In the genomic region with DNA sequence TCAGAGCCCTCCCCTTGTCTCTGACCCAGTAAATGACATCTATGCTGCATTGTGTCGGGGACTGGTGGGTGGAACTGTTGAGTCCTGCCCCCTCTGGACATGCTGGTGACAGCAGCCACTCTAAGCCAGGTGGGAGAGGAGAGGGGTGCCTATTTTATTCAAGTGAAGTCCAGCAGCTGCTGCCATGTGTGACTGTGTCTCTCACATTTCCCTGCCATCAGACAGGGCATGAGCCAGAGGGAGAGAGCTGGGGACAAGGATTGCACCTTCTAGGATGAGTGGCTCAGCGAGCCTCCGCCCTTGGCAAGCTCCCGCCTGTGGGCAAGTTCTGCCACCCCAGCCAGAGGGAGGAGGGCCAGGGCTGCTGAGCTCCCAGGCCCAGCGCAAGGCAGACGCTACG, we compare ENCODE assay signal across 17 cellular contexts. TPM values are rescaled to one million over a fixed set of nuclear protein-coding genes. Genes with fewer than 3 reads are reported as not detected.
A peak's percentile ranks its signal among the peaks of the same experiment; 100 is the strongest.
DNase-seq lines count a peak whose midpoint lies in the region; ATAC-seq and TF ChIP-seq lines count a peak whose summit lies in the region.
"Had no signal": no experiment of that assay in that cellular context is flagged by ENCODE, and none has a peak within 500 bp of the region (broad histone marks: within the 10 kb centered on the region; RNA-seq: fewer than 3 reads in every experiment).

No MANE protein-coding gene starts in this region.

- no peak overlapping the region for H2AFZ ChIP-seq in H9 (ENCODE audit: low read length)

- no peak overlapping the region for H2AK5ac ChIP-seq in H9 (ENCODE audit: insufficient read length, low read length)

- H3K14ac ChIP-seq in H9 (ENCODE audit: insufficient read depth, low read length): no peak overlapping the region

- ATAC-seq in left lobe of liver (peak; percentile 46), omental fat pad (ENCODE audit: low FRiP score) (no peak)
- no peak for ATAC-seq in stimulated activated naive B cell treated with anti-CD40 and anti-IgM and Interleukin-4, amounts not matched to agents 10 μg/mL and 1 μg/mL and 100 μg/mL, for 72 hours (replicated peaks)
- ATAC-seq: activated T-helper 17 cell treated with anti-CD3 and anti-CD28 coated beads, Interleukin-2, amount 50 U/mL, for 72 hours had no signal

- H4K8ac ChIP-seq in H9 (replicated peaks; ENCODE audit: insufficient read length, low read depth, low read length): no peak overlapping the region

- H4K5ac ChIP-seq in H9 (ENCODE audit: insufficient read length, low read depth, low read length): no peak overlapping the region

- no peak overlapping the region for H2BK15ac ChIP-seq in H9 (ENCODE audit: low read depth, low read length)

- no peak for DNase-seq in H9
- DNase-seq in SHP77 (lab: John Stamatoyannopoulos, UW): peak; percentile 18 to 36
- DNase-seq in left lobe of liver (ENCODE audit: low spot score): peak; percentile 43
- DNase-seq in stimulated activated naive B cell treated with anti-CD40 and anti-IgM and Interleukin-4, amounts not matched to agents 10 μg/mL and 1 μg/mL and 100 μg/mL, for 72 hours: no peak
- no peak for DNase-seq in activated naive CD4-positive, alpha-beta T cell (lab: John Stamatoyannopoulos, UW)
- DNase-seq in omental fat pad (ENCODE audit: low spot score): no peak
- DNase-seq in SK-N-DZ (ENCODE audit: low spot score): no peak
- DNase-seq: activated CD4-positive, alpha-beta memory T cell treated with anti-CD3 and anti-CD28 coated beads for 36 hours; cerebellar nuclear complex; DMS153; mesenchymal stem cell; NCI-H187 treated with DMSO at 0.1 percent for 48 hours; stomach had no signal

- no peak overlapping the region for H2BK12ac ChIP-seq in H9 (ENCODE audit: insufficient read length, low read depth, low read length)

- no peak overlapping the region for H4K91ac ChIP-seq in H9 (ENCODE audit: insufficient read length, low read depth, low read length)

- H3K27me3 ChIP-seq in H9 (ENCODE audit: insufficient read depth, low read length): no peaks in the 10 kb centered on the region
- H3K27me3 ChIP-seq: gastrocnemius medialis, SJSA1, stomach had no signal

- no peaks in the 10 kb centered on the region for H3K36me3 Mint-ChIP-seq in H9 (ENCODE audit: insufficient read depth in 1 of 3, low read depth in 3 of 3)
- H3K36me3 Mint-ChIP-seq in stimulated activated naive B cell treated with anti-CD40 and anti-IgM and Interleukin-4, amounts not matched to agents 10 μg/mL and 1 μg/mL and 100 μg/mL, for 72 hours: peaks cover 0 to 1% of the 10 kb centered on the region in 2 donors
- H3K36me3 Mint-ChIP-seq: activated CD4-positive, alpha-beta memory T cell treated with anti-CD3 and anti-CD28 coated beads for 36 hours had no signal

- H3K4me1 Mint-ChIP-seq in H9: 0 out of 4 replicates have a peak, but pooled peaks cover 0 to 4% of the 10 kb centered on the region in 2 experiments
- H3K4me1 Mint-ChIP-seq in stimulated activated naive B cell treated with anti-CD40 and anti-IgM and Interleukin-4, amounts not matched to agents 10 μg/mL and 1 μg/mL and 100 μg/mL, for 72 hours: peaks cover 0 to 1% of the 10 kb centered on the region in 2 donors
- H3K4me1 Mint-ChIP-seq: activated T-helper 17 cell treated with anti-CD3 and anti-CD28 coated beads, Interleukin-2, amount 50 U/mL, for 72 hours had no signal

- H2BK5ac ChIP-seq in H9 (ENCODE audit: insufficient read length, low read length): no peak overlapping the region

- no peaks in the 10 kb centered on the region for H4K20me1 ChIP-seq in H9 (ENCODE audit: control insufficient read depth, insufficient read depth, insufficient read length)

- no peaks in the 10 kb centered on the region for H3K23me2 ChIP-seq in H9 (ENCODE audit: insufficient read length, low read depth, low read length, poor library complexity, severe bottlenecking)

- peak; percentile 46 for TF ChIP-seq CTCF in H9 (conservative IDR thresholded peaks at IDR 0.05)
- no peak for TF ChIP-seq CTCF in omental fat pad (IDR thresholded peaks at IDR 0.05)

- no peaks in the 10 kb centered on the region for H3K79me2 ChIP-seq in H9 (ENCODE audit: insufficient read depth, low read length)

- no peaks in the 10 kb centered on the region for H3K27me3 Mint-ChIP-seq in H9 (ENCODE audit: low read depth)
- H3K27me3 Mint-ChIP-seq in stimulated activated naive B cell treated with anti-CD40 and anti-IgM and Interleukin-4, amounts not matched to agents 10 μg/mL and 1 μg/mL and 100 μg/mL, for 72 hours: peaks cover 4 to 17% of the 10 kb centered on the region in 2 donors

- no peaks in the 10 kb centered on the region for H3K4me1 ChIP-seq in H9 (ENCODE audit: insufficient read depth, low read length)
- H3K4me1 ChIP-seq: gastrocnemius medialis, SJSA1, stomach had no signal

- peak overlapping the region in 2 of 3 experiments; percentile 16 to 58; a peak in 1 of 7 replicates for H3K27ac Mint-ChIP-seq in H9
- peak overlapping the region; percentile 47 for H3K27ac Mint-ChIP-seq in stimulated activated naive B cell treated with anti-CD40 and anti-IgM and Interleukin-4, amounts not matched to agents 10 μg/mL and 1 μg/mL and 100 μg/mL, for 72 hours
- H3K27ac Mint-ChIP-seq: activated CD4-positive, alpha-beta memory T cell treated with anti-CD3 and anti-CD28 coated beads for 36 hours; activated T-helper 17 cell treated with anti-CD3 and anti-CD28 coated beads, Interleukin-2, amount 50 U/mL, for 72 hours had no signal

- H3K4me2 ChIP-seq in H9 (ENCODE audit: insufficient read depth, insufficient read length, low read length): no peak overlapping the region

- no peak overlapping the region for H3K4ac ChIP-seq in H9 (ENCODE audit: low read depth, low read length)

- no peak overlapping the region for H3T11ph ChIP-seq in H9 (ENCODE audit: low read length)

- no peak overlapping the region for H3K27ac ChIP-seq in H9 (ENCODE audit: insufficient read length, low read depth, low read length)
- H3K27ac ChIP-seq: gastrocnemius medialis, SJSA1, stomach had no signal

- WGBS in H9 (ENCODE audit: extremely low coverage, insufficient read length, low lambda C conversion rate): no CpG with 5 or more reads among the region's 7 CpGs

- H3K4me3 Mint-ChIP-seq in H9: no peak overlapping the region
- no peak overlapping the region for H3K4me3 Mint-ChIP-seq in stimulated activated naive B cell treated with anti-CD40 and anti-IgM and Interleukin-4, amounts not matched to agents 10 μg/mL and 1 μg/mL and 100 μg/mL, for 72 hours
- H3K4me3 Mint-ChIP-seq: activated CD4-positive, alpha-beta memory T cell treated with anti-CD3 and anti-CD28 coated beads for 36 hours; activated T-helper 17 cell treated with anti-CD3 and anti-CD28 coated beads, Interleukin-2, amount 50 U/mL, for 72 hours had no signal

- no peak overlapping the region for H2BK120ac ChIP-seq in H9 (ENCODE audit: low read depth, low read length, poor library complexity, severe bottlenecking)

- no peak overlapping the region for H2BK20ac ChIP-seq in H9 (ENCODE audit: low read depth, low read length, poor library complexity, severe bottlenecking)

- H3K23ac ChIP-seq in H9 (ENCODE audit: insufficient read length, low read depth, low read length): no peak overlapping the region

- no peaks in the 10 kb centered on the region for H3K9me3 Mint-ChIP-seq in H9
- H3K9me3 Mint-ChIP-seq in stimulated activated naive B cell treated with anti-CD40 and anti-IgM and Interleukin-4, amounts not matched to agents 10 μg/mL and 1 μg/mL and 100 μg/mL, for 72 hours: peaks cover 0 to 2% of the 10 kb centered on the region in 2 donors
- H3K9me3 Mint-ChIP-seq: activated CD4-positive, alpha-beta memory T cell treated with anti-CD3 and anti-CD28 coated beads for 36 hours; activated T-helper 17 cell treated with anti-CD3 and anti-CD28 coated beads, Interleukin-2, amount 50 U/mL, for 72 hours had no signal

- H3K79me1 ChIP-seq in H9 (ENCODE audit: insufficient read depth, low read depth, low read length, poor library complexity, severe bottlenecking): no peaks in the 10 kb centered on the region

- no peak overlapping the region for H3K18ac ChIP-seq in H9 (ENCODE audit: insufficient read length, low read depth, low read length)

- no peaks in the 10 kb centered on the region for H3K9me3 ChIP-seq in H9 (ENCODE audit: control insufficient read depth, low read depth, low read length)
- H3K9me3 ChIP-seq: gastrocnemius medialis, SJSA1, stomach had no signal

- no peak overlapping the region for H3K56ac ChIP-seq in H9 (ENCODE audit: insufficient read length, low read depth, low read length)

- no peak overlapping the region for H3K9ac ChIP-seq in H9 (ENCODE audit: extremely low read depth, insufficient read length, low read length)

RNA-seq across cellular contexts. Expression of a gene that starts 13.7 kb away (rescaled TPM):
- 1.9 and 2.2 TPM in 2 replicates for total RNA-seq in H9 (2021)
- 23.7 TPM for total RNA-seq in left lobe of liver
- 1 to 10 TPM in 3 of 4 donors, not detected in 1; 1.1 to 1.9 (median 1.3) TPM for total RNA-seq in omental fat pad
- polyA plus RNA-seq in SK-N-DZ (2014; cell fraction: cytosol; rRNA removed): 0.56 and 1.4 TPM in 2 replicates
- polyA plus RNA-seq in SK-N-DZ (2014; cell fraction: nucleus; rRNA removed): 0.05 and 0.57 TPM in 2 replicates
- total RNA-seq: osteoblast had no signal

RNA-seq across cellular contexts. Expression of a gene that starts 33.1 kb away (rescaled TPM):
- not detected in 2 replicates for total RNA-seq in H9 (2021)
- total RNA-seq in left lobe of liver: not detected
- total RNA-seq in omental fat pad: not detected
- not detected in 2 replicates for polyA plus RNA-seq in SK-N-DZ (2014; cell fraction: cytosol; rRNA removed)
- not detected in 2 replicates for polyA plus RNA-seq in SK-N-DZ (2014; cell fraction: nucleus; rRNA removed)
- total RNA-seq: activated CD4-positive, alpha-beta memory T cell treated with anti-CD3 and anti-CD28 coated beads for 36 hours; activated T-helper 17 cell treated with anti-CD3 and anti-CD28 coated beads, Interleukin-2, amount 50 U/mL, for 72 hours; gastrocnemius medialis; osteoblast; SJSA1; stomach had no signal
- polyA plus RNA-seq: stomach had no signal

Comparison
In these comparisons a context has a peak if more than half of its experiments do, and no peak if none do; other contexts are left out.
1. DNase-seq: peak in SHP77 (2 of 2) and left lobe of liver (single experiment); none in H9 (single experiment), stimulated activated naive B cell treated with anti-CD40 and anti-IgM and Interleukin-4, amounts not matched to agents 10 μg/mL and 1 μg/mL and 100 μg/mL, for 72 hours (single experiment), activated naive CD4-positive, alpha-beta T cell (0 of 4), omental fat pad (single experiment) and SK-N-DZ (single experiment).